Comparison of ENCODE assay signal across 26 cellular contexts in the genomic region with DNA sequence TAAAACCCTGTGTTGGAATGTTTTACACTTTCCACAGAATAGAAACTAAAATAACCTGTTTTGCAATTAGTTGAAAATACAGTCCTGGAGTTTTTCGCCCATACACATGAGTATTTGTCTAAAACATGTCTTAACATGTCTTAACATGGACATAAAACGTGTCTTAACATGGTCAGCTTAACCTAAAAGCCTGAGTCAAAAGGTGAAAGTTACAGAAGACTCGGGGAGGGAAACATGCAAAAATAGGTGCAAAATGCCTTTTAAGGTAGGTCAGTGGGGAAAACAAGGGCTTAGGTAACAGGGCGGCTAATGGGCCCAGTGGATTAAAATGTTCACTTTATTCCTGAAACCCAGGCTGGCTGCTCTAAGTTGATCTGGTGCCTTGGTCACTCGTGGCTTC. TPM values are rescaled to one million over a fixed set of nuclear protein-coding genes. Genes with fewer than 3 reads are reported as not detected.
DNase-seq lines count a peak whose midpoint lies in the region; ATAC-seq, FAIRE-seq and TF ChIP-seq lines count a peak whose summit lies in the region.
"Had no signal": no experiment of that assay in that cellular context is flagged by ENCODE, and none has a peak within 500 bp of the region (broad histone marks: within the 10 kb centered on the region; RNA-seq: fewer than 3 reads in every experiment).

No MANE protein-coding gene starts in this region.

- no peak overlapping the region for H4K5ac ChIP-seq in mesendoderm (ENCODE audit: low read length)

- no peak overlapping the region for H2BK5ac ChIP-seq in mesendoderm (ENCODE audit: low read length)

- H3K27ac Mint-ChIP-seq in CD4-positive, alpha-beta T cell, result peak overlapping the region; percentile 16
- H3K27ac Mint-ChIP-seq in activated naive CD8-positive, alpha-beta T cell treated with anti-CD3 and anti-CD28 coated beads for 36 hours, result peak overlapping the region; percentile 14
- H3K27ac Mint-ChIP-seq: activated T-helper 2 cell treated with anti-CD3 and anti-CD28 coated beads, Interferon-gamma antibody, Interleukin-2, Interleukin-4, amounts not matched to agents 10 μg/mL and 5 μg/mL and 100 μg/mL, durations not matched to agents 14 hours and 24 hours and 36 hours; GM23338; IgD-negative memory B cell; natural killer cell treated with Interleukin-12 subunit alpha and Interleukin-12 subunit beta and Interleukin-15 and Interleukin-18, amount 100 ng/mL, for 72 hours had no signal

- no peak overlapping the region for H3K18ac ChIP-seq in mesendoderm (ENCODE audit: low read length)

- H2AK5ac ChIP-seq in mesendoderm (ENCODE audit: low read length), result no peak overlapping the region

- no peaks in the 10 kb centered on the region for H3K9me3 Mint-ChIP-seq in CD4-positive, alpha-beta T cell
- no peaks in the 10 kb centered on the region for H3K9me3 Mint-ChIP-seq in activated naive CD8-positive, alpha-beta T cell treated with anti-CD3 and anti-CD28 coated beads for 36 hours
- H3K9me3 Mint-ChIP-seq: natural killer cell treated with Interleukin-12 subunit alpha and Interleukin-12 subunit beta and Interleukin-15 and Interleukin-18, amount 100 ng/mL, for 72 hours had no signal

- H3K23ac ChIP-seq in mesendoderm (ENCODE audit: low read length), result no peak overlapping the region

- no peak overlapping the region for H3K4me2 ChIP-seq in mesendoderm (ENCODE audit: low read length)
- H3K4me2 ChIP-seq: BLaER1 treated with 17β-estradiol and CSF1 and Interleukin-3, amounts not matched to agents 10 nM and 100 nM; GM23338; PC-9 had no signal

- H3K79me1 ChIP-seq in mesendoderm (ENCODE audit: low read length), result no peaks in the 10 kb centered on the region

- no peak overlapping the region for H4K8ac ChIP-seq in mesendoderm (ENCODE audit: low read depth, low read length)

- TF ChIP-seq POLR2A in GM12891 (IDR thresholded peaks at IDR 0.05; ENCODE audit: low read depth, low read length), result peak; percentile 45

- H3K9me3 ChIP-seq in CD4-positive, alpha-beta T cell (ENCODE audit: control insufficient read depth, low read length), result no peaks in the 10 kb centered on the region
- H3K9me3 ChIP-seq: Caco-2, pancreas, right atrium auricular region, upper lobe of left lung had no signal

- ATAC-seq in CD4-positive, alpha-beta T cell (ENCODE audit: poor library complexity), result no peak
- no peak for ATAC-seq in GM21737 (IDR thresholded peaks at IDR 0.05; ENCODE audit: unreplicated experiment)
- ATAC-seq: GM23338; natural killer cell treated with Interleukin-12 subunit alpha and Interleukin-12 subunit beta and Interleukin-15 and Interleukin-18, amount 100 ng/mL, for 72 hours; pancreas had no signal

- no peak overlapping the region for H3K9ac ChIP-seq in mesendoderm (ENCODE audit: low read length)
- H3K9ac ChIP-seq: BLaER1 treated with 17β-estradiol and CSF1 and Interleukin-3, amounts not matched to agents 10 nM and 100 nM had no signal

- peaks cover 59% of the 10 kb centered on the region for H3K4me1 Mint-ChIP-seq in CD4-positive, alpha-beta T cell (ENCODE audit: low read depth)
- peaks cover 27% of the 10 kb centered on the region for H3K4me1 Mint-ChIP-seq in activated naive CD8-positive, alpha-beta T cell treated with anti-CD3 and anti-CD28 coated beads for 36 hours

- no peak overlapping the region for H3K27ac ChIP-seq in CD4-positive, alpha-beta T cell (ENCODE audit: low read depth, low read length)
- H3K27ac ChIP-seq in mesendoderm (ENCODE audit: low read depth, low read length), result no peak overlapping the region
- H3K27ac ChIP-seq: BLaER1 treated with 17β-estradiol and CSF1 and Interleukin-3, amounts not matched to agents 10 nM and 100 nM; pancreas; PC-9; right atrium auricular region; upper lobe of left lung had no signal

- intact Hi-C loops in CD4-positive, alpha-beta T cell (cut with DNase I, micrococcal nuclease), result no loop called here

- no peak overlapping the region for H2BK15ac ChIP-seq in mesendoderm (replicated peaks; ENCODE audit: low read depth)

- H3K27me3 Mint-ChIP-seq in CD4-positive, alpha-beta T cell, result no peaks in the 10 kb centered on the region
- no peaks in the 10 kb centered on the region for H3K27me3 Mint-ChIP-seq in activated naive CD8-positive, alpha-beta T cell treated with anti-CD3 and anti-CD28 coated beads for 36 hours

- no peaks in the 10 kb centered on the region for H3K4me1 ChIP-seq in mesendoderm (ENCODE audit: control insufficient read depth, low read depth, low read length)
- H3K4me1 ChIP-seq: BLaER1 treated with 17β-estradiol and CSF1 and Interleukin-3, amounts not matched to agents 10 nM and 100 nM; Caco-2; pancreas; right atrium auricular region had no signal

- H3K36me3 Mint-ChIP-seq in CD4-positive, alpha-beta T cell (ENCODE audit: low read depth), result peaks cover 46% of the 10 kb centered on the region
- H3K36me3 Mint-ChIP-seq in activated naive CD8-positive, alpha-beta T cell treated with anti-CD3 and anti-CD28 coated beads for 36 hours, result peaks cover 12% of the 10 kb centered on the region
- H3K36me3 Mint-ChIP-seq: IgD-negative memory B cell; natural killer cell treated with Interleukin-12 subunit alpha and Interleukin-12 subunit beta and Interleukin-15 and Interleukin-18, amount 100 ng/mL, for 72 hours had no signal

- no peaks in the 10 kb centered on the region for H3K27me3 ChIP-seq in CD4-positive, alpha-beta T cell (ENCODE audit: control insufficient read depth, insufficient read depth, low read length)
- H3K27me3 ChIP-seq in mesendoderm (ENCODE audit: insufficient read depth, low read length, poor library complexity), result no peaks in the 10 kb centered on the region
- H3K27me3 ChIP-seq: BLaER1 treated with 17β-estradiol and CSF1 and Interleukin-3, amounts not matched to agents 10 nM and 100 nM; pancreas had no signal

- POLR2A ChIA-PET in CD4-positive, alpha-beta T cell (lab: Charles Lee), result interaction anchor here (1.0 kb wide), 1 partner anchor 79 kb away, joined by 3 read pairs; no protein-coding TSS in a partner anchor

- no peak overlapping the region for H3K4ac ChIP-seq in mesendoderm (ENCODE audit: low read depth, low read length)

- CTCF ChIA-PET in CD4-positive, alpha-beta T cell (lab: Charles Lee), result no interaction called here

- no peak overlapping the region for H2BK120ac ChIP-seq in mesendoderm (ENCODE audit: low read depth, low read length)

- no peak for DNase-seq in CD4-positive, alpha-beta T cell
- no peak for DNase-seq in GM12891 (ENCODE audit: insufficient read length, low spot score)
- DNase-seq in activated naive CD8-positive, alpha-beta T cell treated with anti-CD3 and anti-CD28 coated beads for 36 hours, result no peak
- peak; percentile 73 for DNase-seq in mesendoderm
- DNase-seq in D721Med (ENCODE audit: insufficient read length, low spot score), result no peak
- DNase-seq in AG08395 (ENCODE audit: low spot score), result no peak
- DNase-seq: activated CD4-positive, alpha-beta T cell treated with anti-CD3 and anti-CD28 coated beads, Interleukin-2, amount 50 U/mL, for 1 hour; Caco-2; cerebellar nuclear complex; DMS79 treated with DMSO at 0.1 percent for 48 hours; GF-D8; islet precursor cell; NCI-H1048; NCI-H187; NCI-H524 treated with DMSO at 0.1 percent for 48 hours; pancreas; PC-9; SHP77; upper lobe of left lung had no signal

- peak overlapping the region; percentile 36 for H3K4me3 Mint-ChIP-seq in CD4-positive, alpha-beta T cell
- no peak overlapping the region for H3K4me3 Mint-ChIP-seq in activated naive CD8-positive, alpha-beta T cell treated with anti-CD3 and anti-CD28 coated beads for 36 hours
- H3K4me3 Mint-ChIP-seq: GM23338; IgD-negative memory B cell; natural killer cell treated with Interleukin-12 subunit alpha and Interleukin-12 subunit beta and Interleukin-15 and Interleukin-18, amount 100 ng/mL, for 72 hours had no signal

- no peak overlapping the region for H3K56ac ChIP-seq in mesendoderm (ENCODE audit: low read length)

- no peaks in the 10 kb centered on the region for H3K79me2 ChIP-seq in mesendoderm (ENCODE audit: control insufficient read depth, insufficient read depth, low read length)

- no peak for TF ChIP-seq CTCF in CD4-positive, alpha-beta T cell (IDR thresholded peaks at IDR 0.05)
- no peak for TF ChIP-seq CTCF in D721Med (IDR thresholded peaks at IDR 0.05; ENCODE audit: insufficient read depth, missing control alignments)

- FAIRE-seq in GM12891 (lab: Jason Lieb, UNC) (no peak), D721Med (lab: Jason Lieb, UNC) (no peak)

- WGBS in mesendoderm (ENCODE audit: extremely low coverage, insufficient coverage, low lambda C conversion rate), result no CpG with 5 or more reads among the region's 5 CpGs

- no peaks in the 10 kb centered on the region for H3K36me3 ChIP-seq in mesendoderm (ENCODE audit: control insufficient read depth, insufficient read depth, low read length)
- H3K36me3 ChIP-seq: BLaER1 treated with 17β-estradiol and CSF1 and Interleukin-3, amounts not matched to agents 10 nM and 100 nM; pancreas; right atrium auricular region; upper lobe of left lung had no signal

- H3K4me3 ChIP-seq in mesendoderm (ENCODE audit: low read length), result no peak overlapping the region
- H3K4me3 ChIP-seq: BLaER1 treated with 17β-estradiol and CSF1 and Interleukin-3, amounts not matched to agents 10 nM and 100 nM; GM23338; pancreas; PC-9; right atrium auricular region; upper lobe of left lung had no signal

TF ChIP-seq in GM12891, 5 proteins besides CTCF, POLR2A, EP300 and RAD21:
- TF ChIP-seq SPI1 (IDR thresholded peaks at IDR 0.05; ENCODE audit: low read depth, low read length), result no peak
- TF ChIP-seq PAX5 (IDR thresholded peaks at IDR 0.05; ENCODE audit: insufficient read depth, low read length, severe bottlenecking), result no peak
- TF ChIP-seq TAF1 (IDR thresholded peaks at IDR 0.05; ENCODE audit: low read depth, low read length), result no peak
- 0 out of 2 replicates have a peak, but pooled peaks have one; percentile 30 for TF ChIP-seq POU2F2 (IDR thresholded peaks at IDR 0.05; ENCODE audit: low read depth, low read length)
- TF ChIP-seq POLR2AphosphoS5 (IDR thresholded peaks at IDR 0.05; ENCODE audit: low read depth, low read length), result no peak

RNA-seq across cellular contexts. Expression of gene RBL2, which starts 56.1 kb away (rescaled TPM):
- total RNA-seq in CD4-positive, alpha-beta T cell, result 100 to 1,000 TPM; 102 TPM
- polyA plus RNA-seq in GM12891 (2012; ENCODE audit: low read depth, missing spikeins), result 22.9 TPM
- 10 to 100 TPM; 48.3 to 49.2 TPM for total RNA-seq in activated naive CD8-positive, alpha-beta T cell treated with anti-CD3 and anti-CD28 coated beads for 36 hours
- polyA plus RNA-seq in mesendoderm (2013, experiment 1 of 2), result 6.2 TPM
- polyA plus RNA-seq in mesendoderm (2013, experiment 2 of 2), result 5.9 TPM
